In the genomic region with DNA sequence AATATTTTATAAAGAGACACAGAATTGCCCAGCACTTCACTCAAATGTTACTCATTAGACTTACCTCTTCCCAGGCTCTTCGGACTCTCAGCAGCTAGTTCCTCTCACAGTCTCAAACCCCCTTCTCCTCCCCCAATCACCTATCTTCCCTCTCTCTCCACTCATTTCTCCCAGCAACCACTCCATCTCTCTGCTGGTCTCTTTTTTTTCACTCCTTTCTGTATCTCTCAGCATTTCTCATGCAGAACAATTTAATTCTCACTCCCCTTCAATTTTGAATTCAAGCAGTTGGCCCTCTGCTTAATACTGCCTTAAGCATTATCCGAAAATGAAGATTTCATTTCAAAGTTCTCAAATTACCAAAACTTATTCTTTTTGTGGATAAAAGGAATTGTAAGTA, we compare ENCODE assay signal across 2 cellular contexts.
TF ChIP-seq lines count a peak whose summit lies in the region.

No MANE protein-coding gene starts in this region.

TF ChIP-seq in IMR-90, 13 proteins besides CTCF, POLR2A, EP300 and RAD21:
- TF ChIP-seq FOS (IDR thresholded peaks at IDR 0.05; ENCODE audit: low read depth, low read length) (no peak), BHLHE40 (IDR thresholded peaks at IDR 0.05; ENCODE audit: low read depth, low read length) (no peak), SMC3 (IDR thresholded peaks at IDR 0.05; ENCODE audit: low read depth, low read length) (no peak), USF2 (IDR thresholded peaks at IDR 0.05; ENCODE audit: low read depth, low read length) (no peak), MAZ (IDR thresholded peaks at IDR 0.05; ENCODE audit: borderline replicate concordance, low read depth, low read length) (no peak)

TF ChIP-seq in K562, 482 proteins besides CTCF, POLR2A, EP300 and RAD21 (continues in another document):
- TF ChIP-seq L3MBTL2 (IDR thresholded peaks at IDR 0.05) (peak; percentile 55), FUS (optimal IDR thresholded peaks at IDR 0.05; ENCODE audit: low read depth, low read length) (no peak), MTA2 (IDR thresholded peaks at IDR 0.05; ENCODE audit: low read depth) (peak; percentile 50; the same call in 1 of the 2 replicates), ASH1L (IDR thresholded peaks at IDR 0.05; ENCODE audit: borderline replicate concordance, low read depth, partially characterized antibody) (peak; percentile 45), TFAM (CRISPR knock-in tag; conservative IDR thresholded peaks at IDR 0.05) (no peak), SMARCA5 (IDR thresholded peaks at IDR 0.05) (peak; percentile 88), ZNF384 (IDR thresholded peaks at IDR 0.05; ENCODE audit: low read depth, low read length) (no peak), MCM7 (IDR thresholded peaks at IDR 0.05) (0 out of 4 replicates have a peak, but pooled peaks of 1 of the 2 experiments have one; percentile 72), AFF1 (IDR thresholded peaks at IDR 0.05; ENCODE audit: low read depth in 1 of 2, partially characterized antibody in 2 of 2) (no peak), HDAC3 (IDR thresholded peaks at IDR 0.05; ENCODE audit: borderline replicate concordance, partially characterized antibody) (no peak), MIER1 (IDR thresholded peaks at IDR 0.05; ENCODE audit: low read depth) (peak; percentile 59; the same call in 1 of the 2 replicates), CSDE1 (IDR thresholded peaks at IDR 0.05) (peak in 1 of 2 experiments; percentile 67; a peak in 1 of 4 replicates), TRIM25 (IDR thresholded peaks at IDR 0.05; ENCODE audit: borderline replicate concordance) (0 out of 2 replicates have a peak, but pooled peaks have one; percentile 40), KDM2B (CRISPR knock-in tag; IDR thresholded peaks at IDR 0.05) (no peak), DNMT1 (IDR thresholded peaks at IDR 0.05) (no peak), EHMT2 (IDR thresholded peaks at IDR 0.05) (peak; percentile 71; the same call in 1 of the 2 replicates), U2AF1 (optimal IDR thresholded peaks at IDR 0.05; ENCODE audit: low read depth, low read length) (no peak), POLR2B (IDR thresholded peaks at IDR 0.05; ENCODE audit: low read depth, partially characterized antibody) (peak; percentile 20), JUND (IDR thresholded peaks at IDR 0.05; ENCODE audit: borderline replicate concordance, low read depth, low read length) (no peak), JUND (tag; IDR thresholded peaks at IDR 0.05; ENCODE audit: borderline replicate concordance, low read depth, low read length) (no peak), NR2C1 (IDR thresholded peaks at IDR 0.05) (no peak), NR2C1 (tag; IDR thresholded peaks at IDR 0.05) (no peak), HDGF (IDR thresholded peaks at IDR 0.05) (peak; percentile 89; the same call in 1 of the 2 replicates), SPI1 (IDR thresholded peaks at IDR 0.05; ENCODE audit: borderline replicate concordance, low read depth, low read length) (0 out of 2 replicates have a peak, but pooled peaks have one; percentile 19), MCM3 (IDR thresholded peaks at IDR 0.05) (no peak), NCOA1 (IDR thresholded peaks at IDR 0.05; ENCODE audit: low read depth) (peak; percentile 56; the same call in 1 of the 2 replicates), PCBP2 (IDR thresholded peaks at IDR 0.05; ENCODE audit: low read depth, low read length, poor library complexity, severe bottlenecking) (no peak), KDM1A (IDR thresholded peaks at IDR 0.05) (peak in 1 of 2 experiments; percentile 18; a peak in 1 of 4 replicates), LARP7 (IDR thresholded peaks at IDR 0.05) (peak; percentile 65; the same call in 1 of the 2 replicates), LEF1 (IDR thresholded peaks at IDR 0.05) (peak; percentile 38; the same call in 1 of the 2 replicates), TAL1 (IDR thresholded peaks at IDR 0.05) (0 out of 2 replicates have a peak, but pooled peaks have one; percentile 8), ZNF764 (CRISPR knock-in tag; IDR thresholded peaks at IDR 0.05; ENCODE audit: low read depth) (no peak), CHD1 (IDR thresholded peaks at IDR 0.05; ENCODE audit: low read length) (no peak), RNF2 (IDR thresholded peaks at IDR 0.05) (no peak), ATF3 (IDR thresholded peaks at IDR 0.05) (no peak), ATF3 (CRISPR knock-in tag; conservative IDR thresholded peaks at IDR 0.05) (no peak), BCOR (IDR thresholded peaks at IDR 0.05) (peak; percentile 38; the same call in 1 of the 2 replicates), XRCC3 (IDR thresholded peaks at IDR 0.05) (no peak), ZFP91 (CRISPR knock-in tag; IDR thresholded peaks at IDR 0.05) (no peak), ZNF134 (CRISPR knock-in tag; conservative IDR thresholded peaks at IDR 0.05) (no peak), USF2 (CRISPR knock-in tag; IDR thresholded peaks at IDR 0.05) (no peak), HLTF (IDR thresholded peaks at IDR 0.05) (peak; percentile 60; the same call in 1 of the 2 replicates), BRD9 (IDR thresholded peaks at IDR 0.05; ENCODE audit: low read depth, partially characterized antibody) (peak; percentile 85), MTA1 (IDR thresholded peaks at IDR 0.05; ENCODE audit: borderline replicate concordance) (peak; percentile 78; the same call in 1 of the 2 replicates)
- TF ChIP-seq, protein P1, sequence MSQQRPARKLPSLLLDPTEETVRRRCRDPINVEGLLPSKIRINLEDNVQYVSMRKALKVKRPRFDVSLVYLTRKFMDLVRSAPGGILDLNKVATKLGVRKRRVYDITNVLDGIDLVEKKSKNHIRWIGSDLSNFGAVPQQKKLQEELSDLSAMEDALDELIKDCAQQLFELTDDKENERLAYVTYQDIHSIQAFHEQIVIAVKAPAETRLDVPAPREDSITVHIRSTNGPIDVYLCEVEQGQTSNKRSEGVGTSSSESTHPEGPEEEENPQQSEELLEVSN (IDR thresholded peaks at IDR 0.05; ENCODE audit: borderline replicate concordance in 1 of 2, extremely low read depth in 1 of 2, insufficient read depth in 1 of 2, insufficient read length in 1 of 2, low read depth in 1 of 2, low read length in 1 of 2, poor library complexity in 1 of 2, severe bottlenecking in 1 of 2) = peak; percentile 47 to 58
- TF ChIP-seq, protein P2, sequence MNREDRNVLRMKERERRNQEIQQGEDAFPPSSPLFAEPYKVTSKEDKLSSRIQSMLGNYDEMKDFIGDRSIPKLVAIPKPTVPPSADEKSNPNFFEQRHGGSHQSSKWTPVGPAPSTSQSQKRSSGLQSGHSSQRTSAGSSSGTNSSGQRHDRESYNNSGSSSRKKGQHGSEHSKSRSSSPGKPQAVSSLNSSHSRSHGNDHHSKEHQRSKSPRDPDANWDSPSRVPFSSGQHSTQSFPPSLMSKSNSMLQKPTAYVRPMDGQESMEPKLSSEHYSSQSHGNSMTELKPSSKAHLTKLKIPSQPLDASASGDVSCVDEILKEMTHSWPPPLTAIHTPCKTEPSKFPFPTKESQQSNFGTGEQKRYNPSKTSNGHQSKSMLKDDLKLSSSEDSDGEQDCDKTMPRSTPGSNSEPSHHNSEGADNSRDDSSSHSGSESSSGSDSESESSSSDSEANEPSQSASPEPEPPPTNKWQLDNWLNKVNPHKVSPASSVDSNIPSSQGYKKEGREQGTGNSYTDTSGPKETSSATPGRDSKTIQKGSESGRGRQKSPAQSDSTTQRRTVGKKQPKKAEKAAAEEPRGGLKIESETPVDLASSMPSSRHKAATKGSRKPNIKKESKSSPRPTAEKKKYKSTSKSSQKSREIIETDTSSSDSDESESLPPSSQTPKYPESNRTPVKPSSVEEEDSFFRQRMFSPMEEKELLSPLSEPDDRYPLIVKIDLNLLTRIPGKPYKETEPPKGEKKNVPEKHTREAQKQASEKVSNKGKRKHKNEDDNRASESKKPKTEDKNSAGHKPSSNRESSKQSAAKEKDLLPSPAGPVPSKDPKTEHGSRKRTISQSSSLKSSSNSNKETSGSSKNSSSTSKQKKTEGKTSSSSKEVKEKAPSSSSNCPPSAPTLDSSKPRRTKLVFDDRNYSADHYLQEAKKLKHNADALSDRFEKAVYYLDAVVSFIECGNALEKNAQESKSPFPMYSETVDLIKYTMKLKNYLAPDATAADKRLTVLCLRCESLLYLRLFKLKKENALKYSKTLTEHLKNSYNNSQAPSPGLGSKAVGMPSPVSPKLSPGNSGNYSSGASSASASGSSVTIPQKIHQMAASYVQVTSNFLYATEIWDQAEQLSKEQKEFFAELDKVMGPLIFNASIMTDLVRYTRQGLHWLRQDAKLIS (CRISPR knock-in tag; IDR thresholded peaks at IDR 0.05) = no peak
- TF ChIP-seq, protein P3, sequence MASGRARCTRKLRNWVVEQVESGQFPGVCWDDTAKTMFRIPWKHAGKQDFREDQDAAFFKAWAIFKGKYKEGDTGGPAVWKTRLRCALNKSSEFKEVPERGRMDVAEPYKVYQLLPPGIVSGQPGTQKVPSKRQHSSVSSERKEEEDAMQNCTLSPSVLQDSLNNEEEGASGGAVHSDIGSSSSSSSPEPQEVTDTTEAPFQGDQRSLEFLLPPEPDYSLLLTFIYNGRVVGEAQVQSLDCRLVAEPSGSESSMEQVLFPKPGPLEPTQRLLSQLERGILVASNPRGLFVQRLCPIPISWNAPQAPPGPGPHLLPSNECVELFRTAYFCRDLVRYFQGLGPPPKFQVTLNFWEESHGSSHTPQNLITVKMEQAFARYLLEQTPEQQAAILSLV (tag; IDR thresholded peaks at IDR 0.05) = 0 out of 2 replicates have a peak, but pooled peaks have one; percentile 39
